8 cellular contexts compared by ENCODE assay signal in genomic region chr18:53380063-53380639, GRCh38.
DNase-seq lines count a peak whose midpoint lies in the region; ATAC-seq and TF ChIP-seq lines count a peak whose summit lies in the region.

No MANE protein-coding gene starts in this region.

- H3K27ac ChIP-seq in SU-DHL-6 (ENCODE audit: low read depth, low read length): no peak overlapping the region

- no peaks in the 10 kb centered on the region for H3K9me3 ChIP-seq in SU-DHL-6 (ENCODE audit: insufficient read depth, low read length)

- no peak overlapping the region for H3K9ac ChIP-seq in SU-DHL-6 (ENCODE audit: low read length)

- DNase-seq in SHP77 (lab: John Stamatoyannopoulos, UW): peak; percentile 5 to 23
- no peak for DNase-seq in SHP77 treated with DMSO at 0.1 percent for 48 hours (lab: John Stamatoyannopoulos, UW)
- peak; percentile 71 for DNase-seq in Jurkat, Clone E6-1 (ENCODE audit: low read depth, low spot score)
- DNase-seq in kidney epithelial cell (ENCODE audit: low read depth): peak; percentile 10
- DNase-seq in activated CD8-positive, alpha-beta memory T cell treated with anti-CD3 and anti-CD28 coated beads, Interleukin-2, amount 50 U/mL, for 48 hours: no peak
- no peak for DNase-seq in GM19240 (ENCODE audit: insufficient read length, low spot score)

- no peak overlapping the region for H3K4me2 ChIP-seq in SU-DHL-6 (ENCODE audit: low read depth, low read length, poor library complexity, severe bottlenecking)

- no peak overlapping the region for H2AFZ ChIP-seq in SU-DHL-6 (ENCODE audit: low read depth, low read length, severe bottlenecking)

- no peak overlapping the region for H3K4me3 ChIP-seq in Jurkat, Clone E6-1 (ENCODE audit: low read length)
- H3K4me3 ChIP-seq in SU-DHL-6 (ENCODE audit: insufficient read depth, low read length, poor library complexity, severe bottlenecking): no peak overlapping the region
- no peak overlapping the region for H3K4me3 ChIP-seq in kidney epithelial cell (ENCODE audit: low read depth, low read length)

- H3K36me3 ChIP-seq in SU-DHL-6 (ENCODE audit: low read length): no peaks in the 10 kb centered on the region
- no peaks in the 10 kb centered on the region for H3K36me3 ChIP-seq in kidney epithelial cell (ENCODE audit: control insufficient read depth, insufficient read depth, low read length)

- H3K9me2 ChIP-seq in SU-DHL-6 (replicated peaks; ENCODE audit: insufficient read depth, low read length): no peaks in the 10 kb centered on the region

- ATAC-seq in GM18511 (IDR thresholded peaks at IDR 0.05; ENCODE audit: unreplicated experiment): no peak

- no peaks in the 10 kb centered on the region for H3K79me2 ChIP-seq in SU-DHL-6 (ENCODE audit: insufficient read depth, low read length)

- peak; percentile 54 for TF ChIP-seq CTCF in SU-DHL-6 (IDR thresholded peaks at IDR 0.05; ENCODE audit: insufficient read depth, low read length, poor library complexity, severe bottlenecking)
- peak; percentile 57 for TF ChIP-seq CTCF in kidney epithelial cell (IDR thresholded peaks at IDR 0.05; ENCODE audit: insufficient read depth, low read length, poor library complexity, severe bottlenecking)

- H3F3A ChIP-seq in SU-DHL-6 (ENCODE audit: insufficient read depth): no peaks in the 10 kb centered on the region

- no peaks in the 10 kb centered on the region for H3K27me3 ChIP-seq in SU-DHL-6 (ENCODE audit: low read length)
- no peaks in the 10 kb centered on the region for H3K27me3 ChIP-seq in kidney epithelial cell (ENCODE audit: control insufficient read depth, insufficient read depth, low read length)

- no peaks in the 10 kb centered on the region for H4K20me1 ChIP-seq in SU-DHL-6 (ENCODE audit: low read depth, low read length)

Comparison
In these comparisons a context has a peak if more than half of its experiments do, and no peak if none do; other contexts are left out.
1. DNase-seq: peak in SHP77 (2 of 2), Jurkat, Clone E6-1 (single experiment) and kidney epithelial cell (single experiment); none in SHP77 treated with DMSO at 0.1 percent for 48 hours (single experiment), activated CD8-positive, alpha-beta memory T cell treated with anti-CD3 and anti-CD28 coated beads, Interleukin-2, amount 50 U/mL, for 48 hours (single experiment) and GM19240 (single experiment).